Comparison of ENCODE assay signal across 26 cellular contexts in genomic region chr10:52752801-52753437, GRCh38. TPM values are rescaled to one million over a fixed set of nuclear protein-coding genes. Genes with fewer than 3 reads are reported as not detected.
"Had no signal": no experiment of that assay in that cellular context is flagged by ENCODE, and none has a peak within 500 bp of the region (broad histone marks: within the 10 kb centered on the region; RNA-seq: fewer than 3 reads in every experiment).

No MANE protein-coding gene starts in this region.

- ATAC-seq: gastroesophageal sphincter, natural killer cell had no signal

- DNase-seq: activated CD4-positive, alpha-beta T cell treated with anti-CD3 and anti-CD28 coated beads for 1 hour; activated CD4-positive, alpha-beta T cell treated with anti-CD3 and anti-CD28 coated beads, Interleukin-2, amount 50 U/mL, for 4 hours; activated naive CD4-positive, alpha-beta T cell; activated naive CD8-positive, alpha-beta T cell treated with anti-CD3 and anti-CD28 coated beads, Interleukin-2, amount 10 ng/mL, durations not matched to agents 7 days and 5 days; activated T-cell treated with anti-CD3 and anti-CD28 coated beads for 4 hours; anterior cingulate cortex; brain microvascular endothelial cell; cortex of kidney; effector CD8-positive, alpha-beta T cell; left ventricle myocardium inferior; natural killer cell; posterior cingulate gyrus; retina; stimulated activated CD4-positive, alpha-beta T cell treated with anti-CD3 and anti-CD28 coated beads, Interleukin-15, amount 100 ng/mL, for 24 hours; stimulated activated CD4-positive, alpha-beta T cell treated with anti-CD3 and anti-CD28 coated beads, Interleukin-4, amount 100 ng/mL, for 1 hour; stimulated activated naive CD4-positive, alpha-beta T cell treated with Interleukin-2 at 50 U/mL for 16 hours; substantia nigra; T1000 had no signal

- H3K4me3 ChIP-seq: gastroesophageal sphincter, left ventricle myocardium inferior, tibial nerve, vagina had no signal

- H3K27me3 ChIP-seq: brain microvascular endothelial cell, gastroesophageal sphincter, tibial nerve, vagina had no signal

- H3K27ac ChIP-seq: brain microvascular endothelial cell, epithelial cell of prostate, gastroesophageal sphincter, left ventricle myocardium inferior, neutrophil, tibial nerve, vagina, VCaP had no signal

- H3K36me3 ChIP-seq: brain microvascular endothelial cell, gastroesophageal sphincter, left ventricle myocardium inferior, neutrophil, tibial nerve, vagina had no signal

- H3K4me1 ChIP-seq: gastroesophageal sphincter, left ventricle myocardium inferior, tibial nerve, vagina had no signal

- H3K9me3 ChIP-seq: gastroesophageal sphincter, left ventricle myocardium inferior, neutrophil, tibial nerve, vagina had no signal

RNA-seq across cellular contexts. Expression of gene MBL2, which starts 19.7 kb away (rescaled TPM):
- total RNA-seq: activated naive CD8-positive, alpha-beta T cell treated with anti-CD3 and anti-CD28 coated beads, Interleukin-2, amount 10 ng/mL, durations not matched to agents 7 days and 5 days; gastroesophageal sphincter; left ventricle myocardium inferior; natural killer cell; skeletal muscle tissue; vagina had no signal
- polyA plus RNA-seq: keratinocyte had no signal
